Comparison of ENCODE assay signal across 10 cellular contexts in genomic region chr14:69673099-69673498, GRCh38.
A peak's percentile ranks its signal among the peaks of the same experiment; 100 is the strongest.
DNase-seq lines count a peak whose midpoint lies in the region; ATAC-seq and TF ChIP-seq lines count a peak whose summit lies in the region.
"Had no signal": no experiment of that assay in that cellular context is flagged by ENCODE, and none has a peak within 500 bp of the region (broad histone marks: within the 10 kb centered on the region; RNA-seq: fewer than 3 reads in every experiment).

No MANE protein-coding gene starts in this region.

- no peak overlapping the region for H3K4me3 ChIP-seq in right atrium auricular region
- no peak overlapping the region for H3K4me3 ChIP-seq in gastroesophageal sphincter

- intact Hi-C loops in left cardiac atrium (cut with DNase I): loop anchor here in 1 of 2 donors (2.0 kb wide), 1 partner anchor 38 kb away; no protein-coding TSS in a partner anchor

- TF ChIP-seq CTCF in right atrium auricular region (IDR thresholded peaks at IDR 0.05) (no peak), gastroesophageal sphincter (IDR thresholded peaks at IDR 0.05) (no peak), GM10266 (IDR thresholded peaks at IDR 0.05; ENCODE audit: control insufficient read depth, insufficient read depth, low read depth, missing control alignments) (no peak)

- no peak for TF ChIP-seq POLR2A in gastroesophageal sphincter (IDR thresholded peaks at IDR 0.05)

- H3K36me3 ChIP-seq in right atrium auricular region: no peaks in the 10 kb centered on the region
- no peaks in the 10 kb centered on the region for H3K36me3 ChIP-seq in gastroesophageal sphincter
- H3K36me3 ChIP-seq: brain microvascular endothelial cell had no signal

- H3K27me3 ChIP-seq in right atrium auricular region (no peaks in the 10 kb centered on the region), gastroesophageal sphincter (no peaks in the 10 kb centered on the region)
- H3K27me3 ChIP-seq: brain microvascular endothelial cell had no signal

- DNase-seq in right atrium auricular region (ENCODE audit: low spot score): no peak
- no peak for DNase-seq in left cardiac atrium
- DNase-seq in KG1 (lab: John Stamatoyannopoulos, UW): peak; percentile 38
- no peak for DNase-seq in activated gamma-delta T cell (lab: John Stamatoyannopoulos, UW)
- no peak for DNase-seq in GM10266 (ENCODE audit: extremely low spot score)
- no peak for DNase-seq in NOMO-1 treated with dmso at 0.1 percent for 144 hours (lab: John Stamatoyannopoulos, UW; ENCODE audit: unreplicated experiment)
- DNase-seq in NCI-H226: no peak
- DNase-seq: brain microvascular endothelial cell, NCI-H146 had no signal

- ATAC-seq in left cardiac atrium (no peak), gastroesophageal sphincter (peak; percentile 13)

- peak overlapping the region; percentile 56 to 61 for H3K27ac ChIP-seq in right atrium auricular region
- H3K27ac ChIP-seq in gastroesophageal sphincter: peak overlapping the region in 3 of 4 donors; percentile 58 to 75 (median 64)
- H3K27ac ChIP-seq: brain microvascular endothelial cell had no signal

- H3K4me1 ChIP-seq in right atrium auricular region (peaks cover 0 to 68% of the 10 kb centered on the region in 2 donors), gastroesophageal sphincter (peaks cover 11 to 87% (median 52%) of the 10 kb centered on the region in 3 donors)

- TF ChIP-seq EP300 in gastroesophageal sphincter (IDR thresholded peaks at IDR 0.05): no peak

- H3K9me3 ChIP-seq in right atrium auricular region (no peaks in the 10 kb centered on the region), gastroesophageal sphincter (no peaks in the 10 kb centered on the region)
